ENCODE assay signal across 8 cellular contexts in the genomic region with DNA sequence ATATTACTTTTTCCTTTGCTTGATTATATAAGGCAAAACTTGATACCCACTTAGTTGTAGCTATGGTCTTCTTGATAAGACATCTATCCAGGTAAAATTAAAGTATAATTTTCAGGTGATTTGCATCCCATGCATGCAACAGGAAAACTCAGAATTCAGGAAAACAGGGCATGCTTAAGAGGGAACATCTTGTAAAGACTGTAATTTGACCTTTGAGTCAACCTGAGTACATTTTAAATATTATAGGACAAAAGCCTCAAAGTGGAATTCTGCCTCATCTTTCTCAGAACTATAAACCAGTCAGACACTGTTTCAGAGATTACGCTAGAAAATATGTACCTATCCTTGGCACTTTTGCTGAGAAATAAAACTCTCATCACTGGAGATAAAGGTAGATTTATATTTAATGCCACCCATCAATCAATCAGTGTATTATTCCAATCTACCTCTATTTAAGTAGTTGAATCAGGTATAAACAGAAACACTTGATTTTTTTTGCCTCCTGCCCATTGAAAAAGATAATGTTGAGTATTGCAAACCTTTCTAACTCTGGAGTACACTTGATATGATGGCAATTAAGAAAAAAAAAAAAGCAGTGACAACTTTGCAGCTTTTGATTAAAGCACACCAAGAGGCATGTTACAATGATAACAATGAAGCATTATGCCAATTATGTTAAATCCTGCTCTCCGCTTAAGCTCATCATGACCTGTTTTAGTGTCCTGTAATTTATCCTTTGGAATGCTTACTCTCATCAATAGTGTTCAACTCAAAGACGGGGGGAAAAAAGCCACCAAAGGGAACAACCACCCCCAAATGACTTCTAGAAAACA.
DNase-seq lines count a peak whose midpoint lies in the region; ATAC-seq and TF ChIP-seq lines count a peak whose summit lies in the region.

No MANE protein-coding gene starts in this region.

- H3K36me3 ChIP-seq in rectal smooth muscle tissue (ENCODE audit: control insufficient read depth, insufficient read depth, low read length), result peaks cover 6% of the 10 kb centered on the region

- no peak for ATAC-seq in HG02938 (IDR thresholded peaks at IDR 0.05; ENCODE audit: unreplicated experiment)
- ATAC-seq in HG02610 (IDR thresholded peaks at IDR 0.05; ENCODE audit: unreplicated experiment), result no peak

- peaks cover 15% of the 10 kb centered on the region for H3K4me1 ChIP-seq in rectal smooth muscle tissue (ENCODE audit: control insufficient read depth, insufficient read depth, low read length)

- TF ChIP-seq POLR2A in erythroblast (IDR thresholded peaks at IDR 0.05; ENCODE audit: low read length), result peak; percentile 50

- H3K27ac ChIP-seq in rectal smooth muscle tissue (ENCODE audit: low read depth, low read length), result peak overlapping the region; percentile 93

- peak overlapping the region; percentile 83 for H3K4me3 ChIP-seq in rectal smooth muscle tissue (ENCODE audit: low read length)

- no peaks in the 10 kb centered on the region for H3K27me3 ChIP-seq in rectal smooth muscle tissue (ENCODE audit: control insufficient read depth, insufficient read depth, low read length)

- peak; percentile 43 for DNase-seq in GM04503 (ENCODE audit: low read depth)
- peak; percentile 66 for DNase-seq in OCI-M1 (lab: John Stamatoyannopoulos, UW)
- peak; percentile 36 to 56 for DNase-seq in erythroblast (lab: John Stamatoyannopoulos, UW)
- no peak for DNase-seq in NCI-H2227 treated with DMSO at 0.1 percent for 48 hours (lab: John Stamatoyannopoulos, UW)
- DNase-seq in COLO829 (ENCODE audit: low spot score), result no peak

- H3K9ac ChIP-seq in rectal smooth muscle tissue (ENCODE audit: low read length), result peak overlapping the region; percentile 24

Comparison
In these comparisons a context has a peak if more than half of its experiments do, and no peak if none do; other contexts are left out.
1. DNase-seq: peak in GM04503 (single experiment), OCI-M1 (single experiment) and erythroblast (2 of 2); none in NCI-H2227 treated with DMSO at 0.1 percent for 48 hours (single experiment) and COLO829 (single experiment).